In genomic region chr13:94093652-94094310, GRCh38 we compare ENCODE assay signal across 15 cellular contexts.
"Had no signal": no experiment of that assay in that cellular context is flagged by ENCODE, and none has a peak within 500 bp of the region (broad histone marks: within the 10 kb centered on the region; RNA-seq: fewer than 3 reads in every experiment).

No MANE protein-coding gene starts in this region.

- H3K27ac Mint-ChIP-seq: activated CD4-positive, alpha-beta memory T cell treated with anti-CD3 and anti-CD28 coated beads, Interleukin-2, amount 10 ng/mL, durations not matched to agents 7 days and 5 days; activated T-cell treated with anti-CD3 and anti-CD28 coated beads, Interleukin-2, amount 50 U/mL, for 24 hours; endodermal cell; stimulated activated effector memory CD8-positive, alpha-beta T cell treated with anti-CD3 and anti-CD28 coated beads, Interleukin-12 subunit alpha, Interleukin-12 subunit beta, amount 100 ng/mL, for 72 hours had no signal

- H3K36me3 Mint-ChIP-seq: stimulated activated effector memory CD8-positive, alpha-beta T cell treated with anti-CD3 and anti-CD28 coated beads, Interleukin-12 subunit alpha, Interleukin-12 subunit beta, amount 100 ng/mL, for 72 hours had no signal

- H3K4me1 Mint-ChIP-seq: activated CD4-positive, alpha-beta memory T cell treated with anti-CD3 and anti-CD28 coated beads, Interleukin-2, amount 10 ng/mL, durations not matched to agents 7 days and 5 days; endodermal cell; stimulated activated effector memory CD8-positive, alpha-beta T cell treated with anti-CD3 and anti-CD28 coated beads, Interleukin-12 subunit alpha, Interleukin-12 subunit beta, amount 100 ng/mL, for 72 hours had no signal

- H3K9me3 Mint-ChIP-seq: activated CD4-positive, alpha-beta memory T cell treated with anti-CD3 and anti-CD28 coated beads, Interleukin-2, amount 10 ng/mL, durations not matched to agents 7 days and 5 days; stimulated activated effector memory CD8-positive, alpha-beta T cell treated with anti-CD3 and anti-CD28 coated beads, Interleukin-12 subunit alpha, Interleukin-12 subunit beta, amount 100 ng/mL, for 72 hours had no signal

- H3K27ac ChIP-seq: dorsolateral prefrontal cortex, heart left ventricle, lower lobe of right lung, parathyroid adenoma, uterus had no signal

- H3K4me1 ChIP-seq: heart left ventricle, lower lobe of right lung, parathyroid adenoma, uterus had no signal

- ATAC-seq: heart left ventricle; left colon; lower lobe of right lung; stimulated activated effector memory CD8-positive, alpha-beta T cell treated with anti-CD3 and anti-CD28 coated beads, Interleukin-12 subunit alpha, Interleukin-12 subunit beta, amount 100 ng/mL, for 72 hours had no signal

- H3K36me3 ChIP-seq: heart left ventricle, lower lobe of right lung, sigmoid colon, uterus had no signal

- H3K27me3 ChIP-seq: dorsolateral prefrontal cortex, heart left ventricle, sigmoid colon, uterus had no signal

- H3K4me3 Mint-ChIP-seq: activated CD4-positive, alpha-beta memory T cell treated with anti-CD3 and anti-CD28 coated beads, Interleukin-2, amount 10 ng/mL, durations not matched to agents 7 days and 5 days; activated T-cell treated with anti-CD3 and anti-CD28 coated beads, Interleukin-2, amount 50 U/mL, for 24 hours; endodermal cell; stimulated activated effector memory CD8-positive, alpha-beta T cell treated with anti-CD3 and anti-CD28 coated beads, Interleukin-12 subunit alpha, Interleukin-12 subunit beta, amount 100 ng/mL, for 72 hours had no signal

- DNase-seq: activated CD4-positive, alpha-beta memory T cell treated with anti-CD3 and anti-CD28 coated beads, Interleukin-2, amount 10 ng/mL, durations not matched to agents 7 days and 5 days; activated CD4-positive, alpha-beta T cell treated with anti-CD3 and anti-CD28 coated beads for 4 hours; activated naive CD4-positive, alpha-beta T cell treated with anti-CD3 and anti-CD28 coated beads, Interleukin-2, amount 50 U/mL, for 16 hours; activated T-cell treated with anti-CD3 and anti-CD28 coated beads, Interleukin-2, amount 50 U/mL, for 24 hours; dorsolateral prefrontal cortex; endodermal cell; heart left ventricle; left colon; lower lobe of right lung; sigmoid colon; stimulated activated CD4-positive, alpha-beta T cell treated with anti-CD3 and anti-CD28 coated beads, Interleukin-12 subunit alpha, Interleukin-12 subunit beta, amount 100 ng/mL, for 4 hours; stimulated activated CD4-positive, alpha-beta T cell treated with anti-CD3 and anti-CD28 coated beads, Interleukin-2, amount 100 ng/mL, for 24 hours; uterus had no signal

- H3K4me3 ChIP-seq: dorsolateral prefrontal cortex, heart left ventricle, lower lobe of right lung, sigmoid colon, uterus had no signal

- H3K27me3 Mint-ChIP-seq: activated CD4-positive, alpha-beta memory T cell treated with anti-CD3 and anti-CD28 coated beads, Interleukin-2, amount 10 ng/mL, durations not matched to agents 7 days and 5 days had no signal

- H3K9me3 ChIP-seq: uterus had no signal
